ENCODE assay signal across 1 cellular context in genomic region chr17:48102043-48102442, GRCh38.
TF ChIP-seq lines count a peak whose summit lies in the region.

No MANE protein-coding gene starts in this region.

TF ChIP-seq in K562, 482 proteins besides CTCF, POLR2A, EP300 and RAD21:
- 0 out of 2 replicates have a peak, but pooled peaks have one; percentile 10 for TF ChIP-seq GABPA (tag; conservative IDR thresholded peaks at IDR 0.05; ENCODE audit: low read depth)
